In genomic region chr3:105354429-105354828, GRCh38 we compare ENCODE assay signal across 10 cellular contexts. TPM values are rescaled to one million over a fixed set of nuclear protein-coding genes. Genes with fewer than 3 reads are reported as not detected.
DNase-seq lines count a peak whose midpoint lies in the region; ATAC-seq, FAIRE-seq and TF ChIP-seq lines count a peak whose summit lies in the region.
"Had no signal": no experiment of that assay in that cellular context is flagged by ENCODE, and none has a peak within 500 bp of the region (broad histone marks: within the 10 kb centered on the region; RNA-seq: fewer than 3 reads in every experiment).

No MANE protein-coding gene starts in this region.

- H3K4me3 Mint-ChIP-seq in nephron progenitor cell: peak overlapping the region; percentile 88

- no peaks in the 10 kb centered on the region for H3K27me3 ChIP-seq in endothelial cell of umbilical vein (ENCODE audit: control insufficient read depth in 2 of 2, insufficient read depth in 2 of 2, low read length in 2 of 2)
- H3K27me3 ChIP-seq in body of pancreas: no peaks in the 10 kb centered on the region

- no peaks in the 10 kb centered on the region for H3K9me3 ChIP-seq in endothelial cell of umbilical vein (replicated peaks; ENCODE audit: control insufficient read depth, insufficient read depth, low read length)
- no peaks in the 10 kb centered on the region for H3K9me3 ChIP-seq in body of pancreas

- 86 to 90% methylated on average over 3 of the region's 3 CpGs for WGBS in body of pancreas, 2 donors

- no peaks in the 10 kb centered on the region for H3K9me3 Mint-ChIP-seq in nephron progenitor cell

- CTCF ChIA-PET in endothelial cell of umbilical vein (lab: Charles Lee): interaction anchor here (1.2 to 1.5 kb wide), 2 partner anchors 16 to 750 kb away, joined by 3 read pairs; no protein-coding TSS in a partner anchor

- no peak for FAIRE-seq in endothelial cell of umbilical vein (lab: Jason Lieb, UNC)
- FAIRE-seq: D721Med had no signal

- H3K4me1 Mint-ChIP-seq in nephron progenitor cell: peaks cover 33% of the 10 kb centered on the region

- peak overlapping the region; percentile 92 for H3K4me2 ChIP-seq in endothelial cell of umbilical vein (ENCODE audit: insufficient read depth, low read length)

- no peaks in the 10 kb centered on the region for H3K36me3 ChIP-seq in endothelial cell of umbilical vein (ENCODE audit: control insufficient read depth in 2 of 2, extremely low read depth in 1 of 2, insufficient read depth in 2 of 2, low read length in 2 of 2)
- no peaks in the 10 kb centered on the region for H3K36me3 ChIP-seq in body of pancreas (replicated peaks in 1 of 2; ENCODE audit: insufficient read depth in 1 of 2, low read depth in 2 of 2)

- no TSS peak for BruUV-seq in endothelial cell of umbilical vein (replicated peaks; lab: Mats Ljungman, UMichigan)

- H3K4me1 ChIP-seq in endothelial cell of umbilical vein (ENCODE audit: control insufficient read depth, extremely low read depth, insufficient read depth, low read length) (peaks cover 53% of the 10 kb centered on the region), body of pancreas (no peaks in the 10 kb centered on the region)

- DNase-seq in Daoy (ENCODE audit: low read depth) (peak; percentile 36), NCI-H226 (peak; percentile 32), endothelial cell of umbilical vein (ENCODE audit: low read depth, low spot score) (no peak), nephron progenitor cell (no peak), NCI-H1092 (lab: John Stamatoyannopoulos, UW) (no peak), body of pancreas (no peak), head of caudate nucleus (no peak)
- no peak for DNase-seq in stimulated activated naive CD4-positive, alpha-beta T cell (lab: John Stamatoyannopoulos, UW)
- DNase-seq: activated CD4-positive, alpha-beta T cell treated with anti-CD3 and anti-CD28 coated beads for 48 hours had no signal

- H3K27me3 Mint-ChIP-seq in nephron progenitor cell (ENCODE audit: low read depth, poor library complexity): no peaks in the 10 kb centered on the region

- intact Hi-C loops in endothelial cell of umbilical vein (cut with micrococcal nuclease) (loop anchor here (5.0 kb wide), 2 partner anchors 62 to 77 kb away; no protein-coding TSS in a partner anchor), body of pancreas (cut with DNase I) (no loop called here), head of caudate nucleus (cut with DNase I) (no loop called here)

- H3K27ac ChIP-seq in endothelial cell of umbilical vein (ENCODE audit: insufficient read depth, low read depth, low read length) (peak overlapping the region; percentile 78), body of pancreas (no peak overlapping the region)

- peak overlapping the region; percentile 86 for H2AFZ ChIP-seq in endothelial cell of umbilical vein (ENCODE audit: low read depth, low read length)

- peak overlapping the region; percentile 44 for H3K27ac Mint-ChIP-seq in nephron progenitor cell

- no peak for ATAC-seq in body of pancreas

- no peak for TF ChIP-seq CTCF in endothelial cell of umbilical vein (IDR thresholded peaks at IDR 0.05; ENCODE audit: extremely low read depth in 1 of 2, insufficient read depth in 1 of 2, low read depth in 1 of 2, low read length in 2 of 2)
- TF ChIP-seq CTCF in nephron progenitor cell (IDR thresholded peaks at IDR 0.05): no peak
- TF ChIP-seq CTCF in body of pancreas (IDR thresholded peaks at IDR 0.05): no peak

- POLR2A ChIA-PET in endothelial cell of umbilical vein (lab: Charles Lee): no interaction called here

- no peaks in the 10 kb centered on the region for H3K79me2 ChIP-seq in endothelial cell of umbilical vein (ENCODE audit: control insufficient read depth, insufficient read depth, low read length)

- H3K4me3 ChIP-seq in endothelial cell of umbilical vein (replicated peaks in 1 of 3; ENCODE audit: insufficient read depth in 1 of 3, low read depth in 1 of 3, low read length in 3 of 3) (peak overlapping the region in 1 of 3 experiments; percentile 43), body of pancreas (no peak overlapping the region)

- no peaks in the 10 kb centered on the region for H3K36me3 Mint-ChIP-seq in nephron progenitor cell (ENCODE audit: low read depth)

- dilution Hi-C loops in endothelial cell of umbilical vein (cut with MboI; ENCODE audit: extremely low pct_ligation_motif_present, low sequenced_read_pairs): no loop called here

- no peaks in the 10 kb centered on the region for H3K9me1 ChIP-seq in endothelial cell of umbilical vein (replicated peaks; ENCODE audit: control insufficient read depth, extremely low read depth, insufficient read depth, low read length)

- no peak for TF ChIP-seq POLR2A in endothelial cell of umbilical vein (IDR thresholded peaks at IDR 0.05; ENCODE audit: low read depth, low read length)
- TF ChIP-seq POLR2A in body of pancreas (IDR thresholded peaks at IDR 0.05): no peak

- no peaks in the 10 kb centered on the region for H4K20me1 ChIP-seq in endothelial cell of umbilical vein (replicated peaks; ENCODE audit: control insufficient read depth, extremely low read depth, insufficient read depth, low read length)

- peak overlapping the region; percentile 71 for H3K9ac ChIP-seq in endothelial cell of umbilical vein (replicated peaks; ENCODE audit: extremely low read depth, insufficient read depth, low read length)

TF ChIP-seq in endothelial cell of umbilical vein, 7 proteins besides CTCF, POLR2A, EP300 and RAD21:
- no peak for TF ChIP-seq FOS (IDR thresholded peaks at IDR 0.05; ENCODE audit: borderline replicate concordance, insufficient read depth, low read length)
- TF ChIP-seq JUN (IDR thresholded peaks at IDR 0.05; ENCODE audit: borderline replicate concordance, insufficient read depth, insufficient read length, low read depth): no peak

RNA-seq across cellular contexts. Expression of gene ALCAM, which starts 12.3 kb away (rescaled TPM):
- total RNA-seq in Daoy (2014; rRNA removed; shearing (Covaris generic)): 94.2 and 102 TPM in 2 replicates
- total RNA-seq in endothelial cell of umbilical vein: 118 and 138 TPM in 2 replicates
- polyA plus RNA-seq in endothelial cell of umbilical vein: 37.8 and 46.3 TPM in 2 replicates
- 70.8 and 74.0 TPM in 2 replicates for polyA plus RNA-seq in endothelial cell of umbilical vein (2011; cell fraction: cytosol; rRNA removed)
- polyA plus RNA-seq in endothelial cell of umbilical vein (2011; cell fraction: nucleus; rRNA removed): 98.9 and 116 TPM in 2 replicates
- polyA plus RNA-seq in endothelial cell of umbilical vein (2012): 90.5 and 105 TPM in 2 replicates
- 125 and 146 TPM in 2 replicates for polyA minus RNA-seq in endothelial cell of umbilical vein
- polyA minus RNA-seq in endothelial cell of umbilical vein (2011; cell fraction: cytosol; rRNA and poly(A)+ RNA removed): 12.1 TPM
- polyA minus RNA-seq in endothelial cell of umbilical vein (2011; cell fraction: nucleus; rRNA and poly(A)+ RNA removed): 192 and 259 TPM in 2 replicates
- 10 to 100 TPM; 34.8 to 35.3 TPM for total RNA-seq in body of pancreas

Comparison
In these comparisons a context has a peak if more than half of its experiments do, and no peak if none do; other contexts are left out.
1. DNase-seq: peak in Daoy (single experiment) and NCI-H226 (single experiment); none in endothelial cell of umbilical vein (single experiment), nephron progenitor cell (single experiment), NCI-H1092 (single experiment), body of pancreas (0 of 4), head of caudate nucleus (0 of 42) and stimulated activated naive CD4-positive, alpha-beta T cell (0 of 6).